In genomic region chr7:135162382-135163001, GRCh38 we compare ENCODE assay signal across 16 cellular contexts. TPM values are rescaled to one million over a fixed set of nuclear protein-coding genes. Genes with fewer than 3 reads are reported as not detected.
DNase-seq lines count a peak whose midpoint lies in the region; ATAC-seq and TF ChIP-seq lines count a peak whose summit lies in the region.
"Had no signal": no experiment of that assay in that cellular context is flagged by ENCODE, and none has a peak within 500 bp of the region (broad histone marks: within the 10 kb centered on the region; RNA-seq: fewer than 3 reads in every experiment).

No MANE protein-coding gene starts in this region.

- TF ChIP-seq CTCF in CD8-positive, alpha-beta T cell (IDR thresholded peaks at IDR 0.05): no peak
- TF ChIP-seq CTCF in HL-60 (IDR thresholded peaks at IDR 0.05; ENCODE audit: insufficient read depth, low read length): no peak

- peaks cover 12% of the 10 kb centered on the region for H3K36me3 ChIP-seq in CD8-positive, alpha-beta T cell (ENCODE audit: insufficient read depth, low read length)

- no peak for DNase-seq in CD8-positive, alpha-beta T cell
- DNase-seq in HL-60 (ENCODE audit: low read depth in 1 of 2, low spot score in 1 of 2) (no peak), DMS153 treated with DMSO at 0.1 percent for 48 hours (lab: John Stamatoyannopoulos, UW; ENCODE audit: unreplicated experiment) (no peak), NCI-H345 treated with DMSO at 0.1 percent for 48 hours (lab: John Stamatoyannopoulos, UW; ENCODE audit: unreplicated experiment) (no peak)
- DNase-seq in central memory CD8-positive, alpha-beta T cell (ENCODE audit: low spot score in 2 of 2): no peak
- no peak for DNase-seq in natural killer cell treated with Interleukin-12 subunit alpha and Interleukin-12 subunit beta and Interleukin-15 and Interleukin-18, amount 100 ng/mL, for 72 hours (ENCODE audit: low spot score)
- no peak for DNase-seq in effector CD8-positive, alpha-beta T cell (lab: John Stamatoyannopoulos, UW)
- DNase-seq: activated CD4-positive, alpha-beta T cell treated with anti-CD3 and anti-CD28 coated beads, Interleukin-2, amount 10 ng/mL, durations not matched to agents 7 days and 5 days; activated T-cell treated with anti-CD3 and anti-CD28 coated beads, Interleukin-2, amount 50 U/mL, for 1 hour; aorta; DMS153; NCI-H146; posterior cingulate gyrus had no signal

- H3K4me3 Mint-ChIP-seq in CD8-positive, alpha-beta T cell: no peak overlapping the region
- H3K4me3 Mint-ChIP-seq in central memory CD8-positive, alpha-beta T cell: no peak overlapping the region
- peak overlapping the region; percentile 21 for H3K4me3 Mint-ChIP-seq in natural killer cell treated with Interleukin-12 subunit alpha and Interleukin-12 subunit beta and Interleukin-15 and Interleukin-18, amount 100 ng/mL, for 72 hours
- H3K4me3 Mint-ChIP-seq: activated CD4-positive, alpha-beta T cell treated with anti-CD3 and anti-CD28 coated beads, Interleukin-2, amount 10 ng/mL, durations not matched to agents 7 days and 5 days had no signal

- intact Hi-C loops in CD8-positive, alpha-beta T cell (cut with DNase I, micrococcal nuclease): no loop called here

- H3K9me3 ChIP-seq in CD8-positive, alpha-beta T cell (ENCODE audit: low read length): no peaks in the 10 kb centered on the region
- H3K9me3 ChIP-seq: tibial nerve had no signal

- peaks cover 40% of the 10 kb centered on the region for H3K4me1 ChIP-seq in CD8-positive, alpha-beta T cell (ENCODE audit: insufficient read depth, low read length)

- CTCF ChIA-PET in CD8-positive, alpha-beta T cell (lab: Charles Lee): interaction anchor here (0.8 to 1.1 kb wide), 3 partner anchors 9 to 176 kb away, joined by 3 to 5 read pairs (median 3); partner anchors contain the start of gene AGBL3

- H3K9me3 Mint-ChIP-seq in CD8-positive, alpha-beta T cell: peaks cover 2% of the 10 kb centered on the region
- H3K9me3 Mint-ChIP-seq in central memory CD8-positive, alpha-beta T cell: peaks cover 5% of the 10 kb centered on the region
- peaks cover 6% of the 10 kb centered on the region for H3K9me3 Mint-ChIP-seq in natural killer cell treated with Interleukin-12 subunit alpha and Interleukin-12 subunit beta and Interleukin-15 and Interleukin-18, amount 100 ng/mL, for 72 hours

- H3K27me3 ChIP-seq in CD8-positive, alpha-beta T cell (ENCODE audit: insufficient read depth, low read length): no peaks in the 10 kb centered on the region
- no peaks in the 10 kb centered on the region for H3K27me3 ChIP-seq in HL-60 (ENCODE audit: insufficient read depth, poor library complexity, severe bottlenecking)
- H3K27me3 ChIP-seq: tibial nerve had no signal

- H3K27ac ChIP-seq in CD8-positive, alpha-beta T cell (ENCODE audit: low read depth, low read length): no peak overlapping the region
- peak overlapping the region; percentile 92 for H3K27ac ChIP-seq in HL-60 (replicated peaks)

- POLR2A ChIA-PET in CD8-positive, alpha-beta T cell (lab: Charles Lee): interaction anchor here (11.9 kb wide), 1 partner anchor 14 kb away, joined by 70 read pairs; the partner anchor contains the start of gene TMEM140

- no peaks in the 10 kb centered on the region for H3K27me3 Mint-ChIP-seq in CD8-positive, alpha-beta T cell (ENCODE audit: low read depth)
- no peaks in the 10 kb centered on the region for H3K27me3 Mint-ChIP-seq in central memory CD8-positive, alpha-beta T cell
- no peaks in the 10 kb centered on the region for H3K27me3 Mint-ChIP-seq in natural killer cell treated with Interleukin-12 subunit alpha and Interleukin-12 subunit beta and Interleukin-15 and Interleukin-18, amount 100 ng/mL, for 72 hours
- H3K27me3 Mint-ChIP-seq: activated CD4-positive, alpha-beta T cell treated with anti-CD3 and anti-CD28 coated beads, Interleukin-2, amount 10 ng/mL, durations not matched to agents 7 days and 5 days had no signal

- H3K27ac Mint-ChIP-seq in CD8-positive, alpha-beta T cell: peak overlapping the region; percentile 49
- H3K27ac Mint-ChIP-seq in central memory CD8-positive, alpha-beta T cell (ENCODE audit: low read depth): peak overlapping the region; percentile 80
- H3K27ac Mint-ChIP-seq in natural killer cell treated with Interleukin-12 subunit alpha and Interleukin-12 subunit beta and Interleukin-15 and Interleukin-18, amount 100 ng/mL, for 72 hours: peak overlapping the region; percentile 79 to 95
- H3K27ac Mint-ChIP-seq: activated CD4-positive, alpha-beta T cell treated with anti-CD3 and anti-CD28 coated beads, Interleukin-2, amount 10 ng/mL, durations not matched to agents 7 days and 5 days had no signal

- ATAC-seq in CD8-positive, alpha-beta T cell: no peak
- no peak for ATAC-seq in central memory CD8-positive, alpha-beta T cell (replicated peaks; ENCODE audit: extremely low read depth, poor library complexity, severe bottlenecking)
- ATAC-seq in natural killer cell treated with Interleukin-12 subunit alpha and Interleukin-12 subunit beta and Interleukin-15 and Interleukin-18, amount 100 ng/mL, for 72 hours: no peak
- ATAC-seq: left ventricle myocardium superior had no signal

- H3K4me1 Mint-ChIP-seq in CD8-positive, alpha-beta T cell (ENCODE audit: low read depth): peaks cover 67% of the 10 kb centered on the region
- peaks cover 70% of the 10 kb centered on the region for H3K4me1 Mint-ChIP-seq in central memory CD8-positive, alpha-beta T cell
- H3K4me1 Mint-ChIP-seq in natural killer cell treated with Interleukin-12 subunit alpha and Interleukin-12 subunit beta and Interleukin-15 and Interleukin-18, amount 100 ng/mL, for 72 hours (ENCODE audit: low read depth in 2 of 2): peaks cover 55 to 56% of the 10 kb centered on the region in 2 donors

- H3K36me3 Mint-ChIP-seq in CD8-positive, alpha-beta T cell: peaks cover 77% of the 10 kb centered on the region
- peaks cover 15% of the 10 kb centered on the region for H3K36me3 Mint-ChIP-seq in central memory CD8-positive, alpha-beta T cell (ENCODE audit: insufficient read depth)
- peaks cover 30% of the 10 kb centered on the region for H3K36me3 Mint-ChIP-seq in natural killer cell treated with Interleukin-12 subunit alpha and Interleukin-12 subunit beta and Interleukin-15 and Interleukin-18, amount 100 ng/mL, for 72 hours

- no peak overlapping the region for H3K4me3 ChIP-seq in CD8-positive, alpha-beta T cell (ENCODE audit: low read depth, low read length)
- H3K4me3 ChIP-seq in HL-60 (replicated peaks; ENCODE audit: insufficient read depth, low read length): no peak overlapping the region
- H3K4me3 ChIP-seq: tibial nerve had no signal

RNA-seq across cellular contexts. Expression of gene CYREN, which starts 8.0 kb away (rescaled TPM):
- 10 to 100 TPM; 14.0 to 15.2 TPM for total RNA-seq in CD8-positive, alpha-beta T cell
- 10 to 100 TPM; 47.2 to 68.5 TPM for total RNA-seq in natural killer cell treated with Interleukin-12 subunit alpha and Interleukin-12 subunit beta and Interleukin-15 and Interleukin-18, amount 100 ng/mL, for 72 hours

RNA-seq across cellular contexts. Expression of gene TMEM140, which starts 14.6 kb away (rescaled TPM):
- 10 to 100 TPM; 18.8 to 21.8 TPM for total RNA-seq in CD8-positive, alpha-beta T cell
- 10 to 100 TPM; 10.2 to 17.4 TPM for total RNA-seq in natural killer cell treated with Interleukin-12 subunit alpha and Interleukin-12 subunit beta and Interleukin-15 and Interleukin-18, amount 100 ng/mL, for 72 hours
- total RNA-seq: H7 had no signal

RNA-seq across cellular contexts. Expression of gene WDR91, which starts 48.8 kb away (rescaled TPM):
- 10 to 100 TPM; 43.3 to 46.6 TPM for total RNA-seq in CD8-positive, alpha-beta T cell
- 10 to 100 TPM; 11.9 to 22.8 TPM for total RNA-seq in natural killer cell treated with Interleukin-12 subunit alpha and Interleukin-12 subunit beta and Interleukin-15 and Interleukin-18, amount 100 ng/mL, for 72 hours
